ENCODE assay signal across 14 cellular contexts in the genomic region with DNA sequence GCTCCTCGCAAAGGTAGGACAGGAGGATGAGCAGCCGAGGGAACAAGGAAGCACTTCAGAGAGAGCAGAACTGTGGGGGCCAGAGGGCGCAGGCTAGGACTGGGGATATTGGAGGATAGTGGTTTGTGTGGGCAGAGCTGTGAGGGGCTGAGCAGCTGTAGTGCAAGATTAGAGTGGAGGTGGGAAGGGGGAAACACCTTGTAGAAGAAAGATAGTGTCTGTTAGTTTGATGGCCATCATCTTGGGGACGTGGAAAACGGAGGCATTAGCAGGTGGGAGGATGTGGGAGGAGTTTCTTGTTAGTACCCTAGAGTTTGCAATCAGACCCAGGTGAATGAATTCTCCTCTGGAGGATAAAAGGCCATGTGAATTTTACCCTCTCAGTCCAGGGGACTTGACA. TPM values are rescaled to one million over a fixed set of nuclear protein-coding genes. Genes with fewer than 3 reads are reported as not detected.
A peak's percentile ranks its signal among the peaks of the same experiment; 100 is the strongest.
DNase-seq lines count a peak whose midpoint lies in the region; ATAC-seq and TF ChIP-seq lines count a peak whose summit lies in the region.
"Had no signal": no experiment of that assay in that cellular context is flagged by ENCODE, and none has a peak within 500 bp of the region (broad histone marks: within the 10 kb centered on the region; RNA-seq: fewer than 3 reads in every experiment).

No MANE protein-coding gene starts in this region.

- WGBS in H9 (ENCODE audit: extremely low coverage, insufficient read length, low lambda C conversion rate), result no CpG with 5 or more reads among the region's 5 CpGs

- H2BK5ac ChIP-seq in H9 (ENCODE audit: insufficient read length, low read length), result no peak overlapping the region

- H3K4me3 Mint-ChIP-seq in CD4-positive, CD25-positive, alpha-beta regulatory T cell, result peak overlapping the region; percentile 85 to 100 (median 99)
- H3K4me3 Mint-ChIP-seq in activated CD8-positive, alpha-beta T cell treated with anti-CD3 and anti-CD28 coated beads, Interleukin-2, amount 10 ng/mL, durations not matched to agents 7 days and 5 days, result peak overlapping the region; percentile 9
- H3K4me3 Mint-ChIP-seq in immature natural killer cell (peak overlapping the region; percentile 70 to 83 (median 72)), H9 (no peak overlapping the region)

- peak overlapping the region; percentile 100 for H3K27ac ChIP-seq in CD4-positive, CD25-positive, alpha-beta regulatory T cell (ENCODE audit: insufficient read depth, low read length, poor library complexity, severe bottlenecking)
- no peak overlapping the region for H3K27ac ChIP-seq in H9 (ENCODE audit: insufficient read length, low read depth, low read length)
- H3K27ac ChIP-seq: coronary artery, parathyroid adenoma had no signal

- H3K27me3 ChIP-seq in CD4-positive, CD25-positive, alpha-beta regulatory T cell (ENCODE audit: control insufficient read depth, insufficient read depth, low read length), result no peaks in the 10 kb centered on the region
- H3K27me3 ChIP-seq in H9 (ENCODE audit: insufficient read depth, low read length), result no peaks in the 10 kb centered on the region

- no peak overlapping the region for H3K56ac ChIP-seq in H9 (ENCODE audit: insufficient read length, low read depth, low read length)

- no peak overlapping the region for H3K4me2 ChIP-seq in H9 (ENCODE audit: insufficient read depth, insufficient read length, low read length)

- no peaks in the 10 kb centered on the region for H3K23me2 ChIP-seq in H9 (ENCODE audit: insufficient read length, low read depth, low read length, poor library complexity, severe bottlenecking)

- H3K9me3 Mint-ChIP-seq in CD4-positive, CD25-positive, alpha-beta regulatory T cell, result peaks cover 0 to 1% (median 0%) of the 10 kb centered on the region in 7 donors
- H3K9me3 Mint-ChIP-seq in activated CD8-positive, alpha-beta T cell treated with anti-CD3 and anti-CD28 coated beads, Interleukin-2, amount 10 ng/mL, durations not matched to agents 7 days and 5 days (ENCODE audit: insufficient read depth), result no peaks in the 10 kb centered on the region
- no peaks in the 10 kb centered on the region for H3K9me3 Mint-ChIP-seq in immature natural killer cell
- no peaks in the 10 kb centered on the region for H3K9me3 Mint-ChIP-seq in H9

- H3K4me1 ChIP-seq in CD4-positive, CD25-positive, alpha-beta regulatory T cell (ENCODE audit: control insufficient read depth, insufficient read depth, low read length, poor library complexity, severe bottlenecking), result peaks cover 100% of the 10 kb centered on the region
- no peaks in the 10 kb centered on the region for H3K4me1 ChIP-seq in H9 (ENCODE audit: insufficient read depth, low read length)
- H3K4me1 ChIP-seq: parathyroid adenoma had no signal

- H3K36me3 Mint-ChIP-seq in CD4-positive, CD25-positive, alpha-beta regulatory T cell, result peaks cover 50% of the 10 kb centered on the region
- peaks cover 63% of the 10 kb centered on the region for H3K36me3 Mint-ChIP-seq in activated CD8-positive, alpha-beta T cell treated with anti-CD3 and anti-CD28 coated beads, Interleukin-2, amount 10 ng/mL, durations not matched to agents 7 days and 5 days (ENCODE audit: low read depth)
- H3K36me3 Mint-ChIP-seq in immature natural killer cell (peaks cover 38 to 50% (median 45%) of the 10 kb centered on the region in 3 donors), H9 (ENCODE audit: insufficient read depth in 1 of 3, low read depth in 3 of 3) (peaks cover 7 to 10% (median 8%) of the 10 kb centered on the region in 3 experiments)

- H3K14ac ChIP-seq in H9 (ENCODE audit: insufficient read depth, low read length), result no peak overlapping the region

- no peak overlapping the region for H3K23ac ChIP-seq in H9 (ENCODE audit: insufficient read length, low read depth, low read length)

- H3K79me2 ChIP-seq in H9 (ENCODE audit: insufficient read depth, low read length), result no peaks in the 10 kb centered on the region
- H3K79me2 ChIP-seq: parathyroid adenoma had no signal

- no peak overlapping the region for H2BK20ac ChIP-seq in H9 (ENCODE audit: low read depth, low read length, poor library complexity, severe bottlenecking)

- peak overlapping the region; percentile 100 for H3K27ac Mint-ChIP-seq in CD4-positive, CD25-positive, alpha-beta regulatory T cell
- peak overlapping the region; percentile 99 for H3K27ac Mint-ChIP-seq in activated CD8-positive, alpha-beta T cell treated with anti-CD3 and anti-CD28 coated beads, Interleukin-2, amount 10 ng/mL, durations not matched to agents 7 days and 5 days
- H3K27ac Mint-ChIP-seq in immature natural killer cell (peak overlapping the region; percentile 97 to 100 (median 100)), H9 (no peak overlapping the region)

- peaks cover 41% of the 10 kb centered on the region for H3K36me3 ChIP-seq in CD4-positive, CD25-positive, alpha-beta regulatory T cell (ENCODE audit: control insufficient read depth, insufficient read depth, low read length)

- H4K5ac ChIP-seq in H9 (ENCODE audit: insufficient read length, low read depth, low read length), result no peak overlapping the region

- no peak overlapping the region for H2BK12ac ChIP-seq in H9 (ENCODE audit: insufficient read length, low read depth, low read length)

- no peak overlapping the region for H4K8ac ChIP-seq in H9 (replicated peaks; ENCODE audit: insufficient read length, low read depth, low read length)

- H3K9ac ChIP-seq in H9 (ENCODE audit: extremely low read depth, insufficient read length, low read length), result no peak overlapping the region
- H3K9ac ChIP-seq: parathyroid adenoma had no signal

- no peak for TF ChIP-seq CTCF in H9 (conservative IDR thresholded peaks at IDR 0.05)

- H3K4me3 ChIP-seq in CD4-positive, CD25-positive, alpha-beta regulatory T cell (ENCODE audit: low read depth, low read length), result peak overlapping the region; percentile 81
- H3K4me3 ChIP-seq: coronary artery had no signal

- POLR2A ChIA-PET in activated CD8-positive, alpha-beta T cell treated with anti-CD3 and anti-CD28 coated beads, Interleukin-2, amount 10 ng/mL, durations not matched to agents 7 days and 5 days (lab: Charles Lee), result interaction anchor here (0.7 to 22.0 kb wide), 2 partner anchors 13 to 676 kb away, joined by 3 to 2065 read pairs; no protein-coding TSS in a partner anchor

- CTCF ChIA-PET in activated CD8-positive, alpha-beta T cell treated with anti-CD3 and anti-CD28 coated beads, Interleukin-2, amount 10 ng/mL, durations not matched to agents 7 days and 5 days (lab: Charles Lee), result interaction anchor here (13.6 kb wide), 1 partner anchor 13 kb away, joined by 584 read pairs; no protein-coding TSS in a partner anchor

- no peak overlapping the region for H2AFZ ChIP-seq in H9 (ENCODE audit: low read length)
- H2AFZ ChIP-seq: parathyroid adenoma had no signal

- H2BK15ac ChIP-seq in H9 (ENCODE audit: low read depth, low read length), result no peak overlapping the region

- no peak overlapping the region for H2AK5ac ChIP-seq in H9 (ENCODE audit: insufficient read length, low read length)

- no peaks in the 10 kb centered on the region for H3K79me1 ChIP-seq in H9 (ENCODE audit: insufficient read depth, low read depth, low read length, poor library complexity, severe bottlenecking)

- H3T11ph ChIP-seq in H9 (ENCODE audit: low read length), result no peak overlapping the region

- peaks cover 6% of the 10 kb centered on the region for H3K27me3 Mint-ChIP-seq in CD4-positive, CD25-positive, alpha-beta regulatory T cell
- no peaks in the 10 kb centered on the region for H3K27me3 Mint-ChIP-seq in activated CD8-positive, alpha-beta T cell treated with anti-CD3 and anti-CD28 coated beads, Interleukin-2, amount 10 ng/mL, durations not matched to agents 7 days and 5 days (ENCODE audit: low read depth)
- peaks cover 13 to 28% (median 14%) of the 10 kb centered on the region in 3 donors for H3K27me3 Mint-ChIP-seq in immature natural killer cell (ENCODE audit: low read depth in 3 of 3)
- H3K27me3 Mint-ChIP-seq in H9 (ENCODE audit: low read depth), result peaks cover 76% of the 10 kb centered on the region

- H2BK120ac ChIP-seq in H9 (ENCODE audit: low read depth, low read length, poor library complexity, severe bottlenecking), result no peak overlapping the region

- H3K18ac ChIP-seq in H9 (ENCODE audit: insufficient read length, low read depth, low read length), result no peak overlapping the region

- no peaks in the 10 kb centered on the region for H3K9me3 ChIP-seq in CD4-positive, CD25-positive, alpha-beta regulatory T cell (ENCODE audit: control insufficient read depth in 2 of 2, low read length in 2 of 2)
- no peaks in the 10 kb centered on the region for H3K9me3 ChIP-seq in H9 (ENCODE audit: control insufficient read depth, low read depth, low read length)

- H3K4me1 Mint-ChIP-seq in CD4-positive, CD25-positive, alpha-beta regulatory T cell, result peaks cover 35 to 99% (median 82%) of the 10 kb centered on the region in 4 donors
- peaks cover 96% of the 10 kb centered on the region for H3K4me1 Mint-ChIP-seq in activated CD8-positive, alpha-beta T cell treated with anti-CD3 and anti-CD28 coated beads, Interleukin-2, amount 10 ng/mL, durations not matched to agents 7 days and 5 days (ENCODE audit: low read depth)
- H3K4me1 Mint-ChIP-seq in immature natural killer cell, result peaks cover 100% of the 10 kb centered on the region in 2 donors
- H3K4me1 Mint-ChIP-seq in H9, result peaks cover 7 to 19% of the 10 kb centered on the region in 2 experiments

- H3K4ac ChIP-seq in H9 (ENCODE audit: low read depth, low read length), result no peak overlapping the region

- no peaks in the 10 kb centered on the region for H4K20me1 ChIP-seq in H9 (ENCODE audit: control insufficient read depth, insufficient read depth, insufficient read length)

- peak in 2 of 3 donors; percentile 41 to 78 for DNase-seq in CD4-positive, CD25-positive, alpha-beta regulatory T cell
- peak; percentile 45 for DNase-seq in activated CD8-positive, alpha-beta T cell treated with anti-CD3 and anti-CD28 coated beads, Interleukin-2, amount 10 ng/mL, durations not matched to agents 7 days and 5 days
- DNase-seq in immature natural killer cell (peak; percentile 66 to 71 (median 67)), H9 (no peak), NCI-H2029 treated with DMSO at 0.1 percent for 48 hours (lab: John Stamatoyannopoulos, UW) (no peak), DMS 273 (lab: John Stamatoyannopoulos, UW; ENCODE audit: unreplicated experiment) (no peak)
- DNase-seq: GF-D8, NCI-H1092, NCI-H446 had no signal

- no peak for ATAC-seq in CD4-positive, CD25-positive, alpha-beta regulatory T cell (ENCODE audit: low read depth in 2 of 2)
- ATAC-seq in HG02798 (IDR thresholded peaks at IDR 0.05; ENCODE audit: poor library complexity, unreplicated experiment) (peak; percentile 12), GM18873 (IDR thresholded peaks at IDR 0.05; ENCODE audit: low FRiP score, unreplicated experiment) (no peak)
- no peak for ATAC-seq in activated CD8-positive, alpha-beta T cell treated with anti-CD3 and anti-CD28 coated beads, Interleukin-2, amount 10 ng/mL, durations not matched to agents 7 days and 5 days

- no peak overlapping the region for H4K91ac ChIP-seq in H9 (ENCODE audit: insufficient read length, low read depth, low read length)

RNA-seq across cellular contexts. Expression of a gene that starts 33.9 kb away (rescaled TPM):
- 0.52 TPM for total RNA-seq in CD4-positive, CD25-positive, alpha-beta regulatory T cell
- 1 to 10 TPM; 1.5 to 3.2 (median 2.7) TPM for polyA plus RNA-seq in CD4-positive, CD25-positive, alpha-beta regulatory T cell
- total RNA-seq in activated CD8-positive, alpha-beta T cell treated with anti-CD3 and anti-CD28 coated beads, Interleukin-2, amount 10 ng/mL, durations not matched to agents 7 days and 5 days, result not detected
- polyA plus RNA-seq in immature natural killer cell, result not detected
- not detected in 2 replicates for total RNA-seq in H9 (2021)
- total RNA-seq: HT1080 had no signal

RNA-seq across cellular contexts. Expression of a gene that starts 50.2 kb away (rescaled TPM):
- total RNA-seq in CD4-positive, CD25-positive, alpha-beta regulatory T cell, result 58.0 TPM
- 10 to 100 TPM; 22.4 to 30.4 (median 28.6) TPM for polyA plus RNA-seq in CD4-positive, CD25-positive, alpha-beta regulatory T cell
- total RNA-seq in activated CD8-positive, alpha-beta T cell treated with anti-CD3 and anti-CD28 coated beads, Interleukin-2, amount 10 ng/mL, durations not matched to agents 7 days and 5 days, result 1 to 10 TPM; 7.0 TPM
- polyA plus RNA-seq in immature natural killer cell, result 1 to 10 TPM; 2.4 to 3.8 (median 2.6) TPM
- total RNA-seq in H9 (2021), result 9.7 and 11.6 TPM in 2 replicates

RNA-seq across cellular contexts. Expression of a gene that starts 55.4 kb away (rescaled TPM):
- total RNA-seq in CD4-positive, CD25-positive, alpha-beta regulatory T cell, result not detected
- polyA plus RNA-seq in CD4-positive, CD25-positive, alpha-beta regulatory T cell, result under 1 TPM in 1 of 4 donors, not detected in 3; 0.49 TPM
- total RNA-seq in activated CD8-positive, alpha-beta T cell treated with anti-CD3 and anti-CD28 coated beads, Interleukin-2, amount 10 ng/mL, durations not matched to agents 7 days and 5 days, result not detected
- polyA plus RNA-seq in immature natural killer cell, result under 1 TPM in 1 of 3 donors, not detected in 2; 0.13 TPM
- not detected in 2 replicates for total RNA-seq in H9 (2021)
- total RNA-seq: HT1080 had no signal

Comparison
In these comparisons a context has a peak if more than half of its experiments do, and no peak if none do; other contexts are left out.
1. DNase-seq: peak in CD4-positive, CD25-positive, alpha-beta regulatory T cell (2 of 3), activated CD8-positive, alpha-beta T cell treated with anti-CD3 and anti-CD28 coated beads, Interleukin-2, amount 10 ng/mL, durations not matched to agents 7 days and 5 days (single experiment) and immature natural killer cell (3 of 3); none in H9 (single experiment), NCI-H2029 treated with DMSO at 0.1 percent for 48 hours (single experiment) and DMS 273 (single experiment).
2. H3K27ac Mint-ChIP-seq: peak in CD4-positive, CD25-positive, alpha-beta regulatory T cell (3 of 3), activated CD8-positive, alpha-beta T cell treated with anti-CD3 and anti-CD28 coated beads, Interleukin-2, amount 10 ng/mL, durations not matched to agents 7 days and 5 days (single experiment) and immature natural killer cell (6 of 6); none in H9 (0 of 3).
3. H3K4me3 Mint-ChIP-seq: peak in CD4-positive, CD25-positive, alpha-beta regulatory T cell (4 of 4), activated CD8-positive, alpha-beta T cell treated with anti-CD3 and anti-CD28 coated beads, Interleukin-2, amount 10 ng/mL, durations not matched to agents 7 days and 5 days (single experiment) and immature natural killer cell (5 of 5); none in H9 (0 of 2).